Comparison of ENCODE assay signal across 29 cellular contexts in the genomic region with DNA sequence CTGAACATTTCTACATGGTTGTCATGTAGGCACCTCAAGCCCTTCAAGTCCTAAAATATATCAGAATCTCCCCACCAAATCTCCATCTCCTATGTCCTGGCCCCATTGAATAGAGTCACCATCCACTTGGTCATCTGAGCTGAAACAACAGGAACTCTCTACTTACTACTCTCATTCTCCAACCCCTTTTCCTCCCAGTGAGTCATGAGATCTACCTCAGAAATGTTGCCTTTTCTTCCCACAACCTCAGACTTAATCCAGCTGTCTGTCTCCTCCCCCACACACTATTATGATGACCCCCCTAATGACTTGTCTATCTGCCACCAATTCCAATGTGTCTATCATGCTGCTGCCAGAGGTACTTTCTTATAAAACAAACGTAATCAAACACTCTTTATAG.
DNase-seq lines count a peak whose midpoint lies in the region; ATAC-seq, FAIRE-seq and TF ChIP-seq lines count a peak whose summit lies in the region.
"Had no signal": no experiment of that assay in that cellular context is flagged by ENCODE, and none has a peak within 500 bp of the region (broad histone marks: within the 10 kb centered on the region; RNA-seq: fewer than 3 reads in every experiment).

No MANE protein-coding gene starts in this region.

- dilution Hi-C loops in endothelial cell of umbilical vein (cut with MboI; ENCODE audit: extremely low pct_ligation_motif_present, low sequenced_read_pairs) = no loop called here

- no peak for FAIRE-seq in endothelial cell of umbilical vein (lab: Jason Lieb, UNC)
- FAIRE-seq: G401.6, K562, urothelium cell line had no signal

- DNase-seq in COLO829 (ENCODE audit: low spot score) (peak; percentile 28), LHCN-M2 (ENCODE audit: low read depth) (peak; percentile 64), endothelial cell of umbilical vein (ENCODE audit: low read depth, low spot score) (no peak), nephron progenitor cell (no peak), islet precursor cell (no peak), BE2C (no peak)
- DNase-seq: activated CD4-positive, alpha-beta memory T cell treated with anti-CD3 and anti-CD28 coated beads, Interleukin-2, amount 10 ng/mL, durations not matched to agents 7 days and 5 days; activated naive CD8-positive, alpha-beta T cell treated with anti-CD3 and anti-CD28 coated beads for 36 hours; heart left ventricle; mesendoderm; NCI-H1436; NCI-H2107; NCI-H510A treated with DMSO at 0.1 percent for 48 hours; NK-92 treated with Interleukin-12 subunit alpha and Interleukin-12 subunit beta, amount 100 ng/mL, for 24 hours; ovary; right cardiac atrium; SHP77 treated with DMSO at 0.1 percent for 48 hours; stimulated activated CD4-positive, alpha-beta T cell treated with anti-CD3 and anti-CD28 coated beads, Interleukin-4, amount 100 ng/mL, for 24 hours; stimulated activated naive CD4-positive, alpha-beta T cell treated with Interleukin-2 at 50 U/mL for 16 hours; testis had no signal

- TF ChIP-seq CTCF in endothelial cell of umbilical vein (IDR thresholded peaks at IDR 0.05; ENCODE audit: extremely low read depth in 1 of 2, insufficient read depth in 1 of 2, low read depth in 1 of 2, low read length in 2 of 2) = no peak
- no peak for TF ChIP-seq CTCF in nephron progenitor cell (IDR thresholded peaks at IDR 0.05)
- TF ChIP-seq CTCF in BE2C (IDR thresholded peaks at IDR 0.05; ENCODE audit: low read depth, low read length) = no peak

- H2AFZ ChIP-seq in endothelial cell of umbilical vein (ENCODE audit: low read depth, low read length) = no peak overlapping the region
- H2AFZ ChIP-seq: GM23338 had no signal

- H3K4me3 Mint-ChIP-seq in nephron progenitor cell = no peak overlapping the region
- H3K4me3 Mint-ChIP-seq in stimulated activated memory B cell treated with anti-CD40 and anti-IgM and Interleukin-4, amounts not matched to agents 10 μg/mL and 1 μg/mL and 100 μg/mL, for 72 hours = no peak overlapping the region
- H3K4me3 Mint-ChIP-seq: activated CD4-positive, alpha-beta memory T cell treated with anti-CD3 and anti-CD28 coated beads, Interleukin-2, amount 10 ng/mL, durations not matched to agents 7 days and 5 days; activated naive CD8-positive, alpha-beta T cell treated with anti-CD3 and anti-CD28 coated beads for 36 hours; GM23338 had no signal

- no peak overlapping the region for H3K27ac ChIP-seq in endothelial cell of umbilical vein (ENCODE audit: insufficient read depth, low read depth, low read length)
- H3K27ac ChIP-seq: cardiac muscle cell, heart left ventricle, ovary, testis had no signal

- H4K20me1 ChIP-seq in endothelial cell of umbilical vein (replicated peaks; ENCODE audit: control insufficient read depth, extremely low read depth, insufficient read depth, low read length) = no peaks in the 10 kb centered on the region

- no peaks in the 10 kb centered on the region for H3K27me3 Mint-ChIP-seq in nephron progenitor cell (ENCODE audit: low read depth, poor library complexity)
- H3K27me3 Mint-ChIP-seq in stimulated activated memory B cell treated with anti-CD40 and anti-IgM and Interleukin-4, amounts not matched to agents 10 μg/mL and 1 μg/mL and 100 μg/mL, for 72 hours = peaks cover 19% of the 10 kb centered on the region
- H3K27me3 Mint-ChIP-seq: activated CD4-positive, alpha-beta memory T cell treated with anti-CD3 and anti-CD28 coated beads, Interleukin-2, amount 10 ng/mL, durations not matched to agents 7 days and 5 days; activated naive CD8-positive, alpha-beta T cell treated with anti-CD3 and anti-CD28 coated beads for 36 hours had no signal

- POLR2A ChIA-PET in endothelial cell of umbilical vein (lab: Charles Lee) = no interaction called here

- H3K9ac ChIP-seq in endothelial cell of umbilical vein (replicated peaks; ENCODE audit: extremely low read depth, insufficient read depth, low read length) = no peak overlapping the region

- ATAC-seq in stimulated activated memory B cell treated with anti-CD40 and anti-IgM and Interleukin-4, amounts not matched to agents 10 μg/mL and 1 μg/mL and 100 μg/mL, for 72 hours = no peak
- ATAC-seq in HG03108 (IDR thresholded peaks at IDR 0.05; ENCODE audit: unreplicated experiment) = no peak
- ATAC-seq: activated CD4-positive, CD25-positive, alpha-beta regulatory T cell treated with anti-CD3 and anti-CD28 coated beads, Interleukin-2, amount 50 U/mL, for 24 hours; GM23338; heart left ventricle; K562; right cardiac atrium had no signal

- H3K9me3 Mint-ChIP-seq in nephron progenitor cell = no peaks in the 10 kb centered on the region
- H3K9me3 Mint-ChIP-seq in stimulated activated memory B cell treated with anti-CD40 and anti-IgM and Interleukin-4, amounts not matched to agents 10 μg/mL and 1 μg/mL and 100 μg/mL, for 72 hours = no peaks in the 10 kb centered on the region
- H3K9me3 Mint-ChIP-seq: activated CD4-positive, alpha-beta memory T cell treated with anti-CD3 and anti-CD28 coated beads, Interleukin-2, amount 10 ng/mL, durations not matched to agents 7 days and 5 days; activated naive CD8-positive, alpha-beta T cell treated with anti-CD3 and anti-CD28 coated beads for 36 hours; activated T-helper 2 cell treated with anti-CD3 and anti-CD28 coated beads, Interferon-gamma antibody, Interleukin-2, Interleukin-4, amounts not matched to agents 10 μg/mL and 5 μg/mL and 100 μg/mL, durations not matched to agents 14 hours and 24 hours and 36 hours; GM23338 had no signal

- H3K4me2 ChIP-seq in endothelial cell of umbilical vein (ENCODE audit: insufficient read depth, low read length) = no peak overlapping the region
- H3K4me2 ChIP-seq: GM23338 had no signal

- peak overlapping the region; percentile 1 for H3K27ac Mint-ChIP-seq in nephron progenitor cell
- no peak overlapping the region for H3K27ac Mint-ChIP-seq in stimulated activated memory B cell treated with anti-CD40 and anti-IgM and Interleukin-4, amounts not matched to agents 10 μg/mL and 1 μg/mL and 100 μg/mL, for 72 hours
- H3K27ac Mint-ChIP-seq: activated CD4-positive, alpha-beta memory T cell treated with anti-CD3 and anti-CD28 coated beads, Interleukin-2, amount 10 ng/mL, durations not matched to agents 7 days and 5 days; activated naive CD8-positive, alpha-beta T cell treated with anti-CD3 and anti-CD28 coated beads for 36 hours; activated T-helper 2 cell treated with anti-CD3 and anti-CD28 coated beads, Interferon-gamma antibody, Interleukin-2, Interleukin-4, amounts not matched to agents 10 μg/mL and 5 μg/mL and 100 μg/mL, durations not matched to agents 14 hours and 24 hours and 36 hours; GM23338 had no signal

- TF ChIP-seq POLR2A in endothelial cell of umbilical vein (IDR thresholded peaks at IDR 0.05; ENCODE audit: low read depth, low read length) = no peak

- peaks cover 60% of the 10 kb centered on the region for H3K36me3 Mint-ChIP-seq in nephron progenitor cell (ENCODE audit: low read depth)
- H3K36me3 Mint-ChIP-seq in stimulated activated memory B cell treated with anti-CD40 and anti-IgM and Interleukin-4, amounts not matched to agents 10 μg/mL and 1 μg/mL and 100 μg/mL, for 72 hours = peaks cover 79% of the 10 kb centered on the region

- H3K4me3 ChIP-seq in endothelial cell of umbilical vein (replicated peaks in 1 of 3; ENCODE audit: insufficient read depth in 1 of 3, low read depth in 1 of 3, low read length in 3 of 3) = no peak overlapping the region
- H3K4me3 ChIP-seq in BE2C (ENCODE audit: low read depth, low read length) = no peak overlapping the region
- H3K4me3 ChIP-seq: cardiac muscle cell, GM23338, heart left ventricle, K562, ovary, testis had no signal

- H3K9me1 ChIP-seq in endothelial cell of umbilical vein (replicated peaks; ENCODE audit: control insufficient read depth, extremely low read depth, insufficient read depth, low read length) = no peaks in the 10 kb centered on the region

- H3K27me3 ChIP-seq in endothelial cell of umbilical vein (ENCODE audit: control insufficient read depth in 2 of 2, insufficient read depth in 2 of 2, low read length in 2 of 2) (no peaks in the 10 kb centered on the region), BE2C (no peaks in the 10 kb centered on the region)
- H3K27me3 ChIP-seq: cardiac muscle cell, heart left ventricle, ovary, testis had no signal

- CTCF ChIA-PET in endothelial cell of umbilical vein (lab: Charles Lee) = interaction anchor here (0.6 kb wide), 1 partner anchor 40 kb away, joined by 4 read pairs; no protein-coding TSS in a partner anchor

- H3K36me3 ChIP-seq in endothelial cell of umbilical vein (ENCODE audit: control insufficient read depth in 2 of 2, extremely low read depth in 1 of 2, insufficient read depth in 2 of 2, low read length in 2 of 2) (peaks cover 2 to 7% of the 10 kb centered on the region in 2 experiments), BE2C (no peaks in the 10 kb centered on the region; the same call in 1 of the 2 replicates)
- H3K36me3 ChIP-seq: ovary had no signal

- H3K4me1 Mint-ChIP-seq in nephron progenitor cell = peaks cover 8% of the 10 kb centered on the region
- no peaks in the 10 kb centered on the region for H3K4me1 Mint-ChIP-seq in stimulated activated memory B cell treated with anti-CD40 and anti-IgM and Interleukin-4, amounts not matched to agents 10 μg/mL and 1 μg/mL and 100 μg/mL, for 72 hours
- H3K4me1 Mint-ChIP-seq: activated CD4-positive, alpha-beta memory T cell treated with anti-CD3 and anti-CD28 coated beads, Interleukin-2, amount 10 ng/mL, durations not matched to agents 7 days and 5 days; activated naive CD8-positive, alpha-beta T cell treated with anti-CD3 and anti-CD28 coated beads for 36 hours; GM23338 had no signal

- H3K9me3 ChIP-seq in endothelial cell of umbilical vein (replicated peaks; ENCODE audit: control insufficient read depth, insufficient read depth, low read length) (no peaks in the 10 kb centered on the region), BE2C (no peaks in the 10 kb centered on the region)
- H3K9me3 ChIP-seq: heart left ventricle, ovary, testis had no signal

- no TSS peak for BruUV-seq in endothelial cell of umbilical vein (replicated peaks; lab: Mats Ljungman, UMichigan)

- H3K4me1 ChIP-seq in endothelial cell of umbilical vein (ENCODE audit: control insufficient read depth, extremely low read depth, insufficient read depth, low read length) = no peaks in the 10 kb centered on the region
- no peaks in the 10 kb centered on the region for H3K4me1 ChIP-seq in BE2C
- H3K4me1 ChIP-seq: testis had no signal

- intact Hi-C loops in endothelial cell of umbilical vein (cut with micrococcal nuclease) = no loop called here

- H3K79me2 ChIP-seq in endothelial cell of umbilical vein (ENCODE audit: control insufficient read depth, insufficient read depth, low read length) = no peaks in the 10 kb centered on the region

TF ChIP-seq in endothelial cell of umbilical vein, 7 proteins besides CTCF, POLR2A, EP300 and RAD21:
- TF ChIP-seq EZH2 (IDR thresholded peaks at IDR 0.05; ENCODE audit: borderline replicate concordance, low read depth, low read length, severe bottlenecking) = no peak
- TF ChIP-seq FOS (IDR thresholded peaks at IDR 0.05; ENCODE audit: borderline replicate concordance, insufficient read depth, low read length) = peak; percentile 29

Comparison
In these comparisons a context has a peak if more than half of its experiments do, and no peak if none do; other contexts are left out.
1. DNase-seq: peak in COLO829 (single experiment) and LHCN-M2 (single experiment); none in endothelial cell of umbilical vein (single experiment), nephron progenitor cell (single experiment), islet precursor cell (single experiment) and BE2C (single experiment).